ENCODE assay signal across 10 cellular contexts in the genomic region with DNA sequence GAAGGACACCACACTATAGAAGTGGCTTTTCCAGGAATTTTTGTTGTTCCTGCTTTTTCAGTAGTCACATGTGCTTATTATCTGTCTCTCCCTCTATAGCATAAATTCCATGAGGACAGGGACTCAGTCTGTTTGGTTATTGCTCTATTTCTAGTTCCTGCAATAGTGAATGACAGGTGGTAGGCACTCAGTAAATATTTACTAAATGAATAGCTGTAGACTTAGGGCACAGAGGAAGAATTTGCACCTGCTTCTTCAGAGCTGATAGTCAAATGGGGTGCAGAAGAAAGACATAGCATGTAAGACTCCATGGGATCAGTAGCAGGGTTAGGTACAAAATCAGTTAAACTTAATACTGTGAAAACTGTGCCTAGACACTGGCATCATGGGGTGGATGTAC.
"Had no signal": no experiment of that assay in that cellular context is flagged by ENCODE, and none has a peak within 500 bp of the region (broad histone marks: within the 10 kb centered on the region; RNA-seq: fewer than 3 reads in every experiment).

No MANE protein-coding gene starts in this region.

- H3K27ac ChIP-seq: gastroesophageal sphincter, neutrophil, skin epidermis, tibial nerve had no signal

- H3K4me3 ChIP-seq: gastroesophageal sphincter, skin epidermis, tibial nerve had no signal

- DNase-seq: activated CD4-positive, alpha-beta T cell treated with anti-CD3 and anti-CD28 coated beads for 1 hour; activated CD8-positive, alpha-beta memory T cell treated with anti-CD3 and anti-CD28 coated beads, Interleukin-2, amount 10 ng/mL, durations not matched to agents 7 days and 5 days; activated effector memory CD4-positive, alpha-beta T cell treated with Interleukin-2 at 50 U/mL for 16 hours; activated T-cell treated with anti-CD3 and anti-CD28 coated beads, Interleukin-2, amount 50 U/mL, for 24 hours; effector memory CD4-positive, alpha-beta T cell had no signal

- H3K9me3 ChIP-seq: neutrophil had no signal

- ATAC-seq: activated CD8-positive, alpha-beta memory T cell treated with anti-CD3 and anti-CD28 coated beads, Interleukin-2, amount 10 ng/mL, durations not matched to agents 7 days and 5 days; gastroesophageal sphincter had no signal

- H3K4me1 ChIP-seq: gastroesophageal sphincter had no signal

- H3K36me3 ChIP-seq: brain microvascular endothelial cell, gastroesophageal sphincter, neutrophil, tibial nerve had no signal

- H3K27me3 ChIP-seq: brain microvascular endothelial cell, gastroesophageal sphincter, neutrophil, tibial nerve had no signal
